ENCODE assay signal across 2 cellular contexts in genomic region chr15:89799925-89800500, GRCh38.
A peak's percentile ranks its signal among the peaks of the same experiment; 100 is the strongest.
TF ChIP-seq lines count a peak whose summit lies in the region.

No MANE protein-coding gene starts in this region.

TF ChIP-seq in A549, 52 proteins besides CTCF, POLR2A, EP300 and RAD21:
- no peak for TF ChIP-seq GATA3 (IDR thresholded peaks at IDR 0.05; ENCODE audit: borderline replicate concordance)
- TF ChIP-seq KDM1A (IDR thresholded peaks at IDR 0.05; ENCODE audit: low read depth), result no peak
- TF ChIP-seq HEYL (CRISPR knock-in tag; IDR thresholded peaks at IDR 0.05), result no peak
- TF ChIP-seq CBX2 (IDR thresholded peaks at IDR 0.05; ENCODE audit: borderline replicate concordance, low read depth), result no peak
- no peak for TF ChIP-seq CBX8 (IDR thresholded peaks at IDR 0.05)
- TF ChIP-seq ZFP36 (IDR thresholded peaks at IDR 0.05; ENCODE audit: borderline replicate concordance, partially characterized antibody), result peak; percentile 91
- no peak for TF ChIP-seq ZSCAN20 (CRISPR knock-in tag; IDR thresholded peaks at IDR 0.05)

TF ChIP-seq in K562, 482 proteins besides CTCF, POLR2A, EP300 and RAD21:
- peak; percentile 91 for TF ChIP-seq SMARCA5 (IDR thresholded peaks at IDR 0.05)
- TF ChIP-seq SRF (CRISPR knock-in tag; IDR thresholded peaks at IDR 0.05), result no peak
- TF ChIP-seq BCOR (IDR thresholded peaks at IDR 0.05), result peak; percentile 72
- TF ChIP-seq ZFP36 (IDR thresholded peaks at IDR 0.05; ENCODE audit: low read depth, low read length, partially characterized antibody), result peak; percentile 97
